Comparison of ENCODE assay signal across 34 cellular contexts in the genomic region with DNA sequence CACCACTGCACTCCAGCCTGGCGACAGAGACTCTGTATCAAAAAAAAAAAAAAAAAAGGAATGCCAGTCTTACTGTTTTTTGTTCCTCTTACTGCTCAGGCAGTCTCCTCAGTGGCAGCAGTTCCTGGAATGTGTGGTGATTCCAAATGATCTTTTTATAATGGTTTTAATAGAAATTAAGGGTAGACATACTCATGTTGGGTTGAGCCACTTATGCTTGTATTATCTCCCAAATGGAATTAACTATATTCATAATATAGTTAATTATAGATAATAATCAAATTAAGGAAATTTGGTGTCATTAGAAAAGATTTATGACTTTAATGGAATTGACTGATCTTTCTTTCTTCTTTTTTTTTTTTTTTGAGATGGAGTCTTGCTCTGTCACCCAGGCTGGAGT.
"Had no signal": no experiment of that assay in that cellular context is flagged by ENCODE, and none has a peak within 500 bp of the region (broad histone marks: within the 10 kb centered on the region; RNA-seq: fewer than 3 reads in every experiment).

No MANE protein-coding gene starts in this region.

- H3K4me3 Mint-ChIP-seq: activated B cell treated with CpG ODN at 0.5 μM for 24 hours; activated CD8-positive, alpha-beta T cell treated with anti-CD3 and anti-CD28 coated beads for 36 hours; activated naive CD4-positive, alpha-beta T cell treated with anti-CD3 and anti-CD28 coated beads for 36 hours; activated naive CD4-positive, alpha-beta T cell treated with anti-CD3 and anti-CD28 coated beads, Interleukin-2, amount 50 U/mL, for 24 hours; activated naive CD8-positive, alpha-beta T cell treated with anti-CD3 and anti-CD28 coated beads for 36 hours; activated naive CD8-positive, alpha-beta T cell treated with anti-CD3 and anti-CD28 coated beads, Interleukin-2, amount 50 U/mL, for 24 hours; activated T-cell treated with anti-CD3 and anti-CD28 coated beads, Interleukin-2, amount 50 U/mL, for 4 hours; activated T-helper 1 cell treated with anti-CD3 and anti-CD28 coated beads, Interleukin-12 subunit alpha, Interleukin-12 subunit beta, Interleukin-2, Interleukin-4 antibody, amounts not matched to agents 30 ng/mL and 10 ng/mL and 1 ng/mL, durations not matched to agents 14 hours and 24 hours and 36 hours; effector memory CD8-positive, alpha-beta T cell; T-helper 17 cell; T-helper 2 cell treated with Interferon-gamma antibody and Interleukin-4, amounts not matched to agents 5 μg/mL and 100 μg/mL, for 36 hours had no signal

- H3K27me3 ChIP-seq: adrenal gland, body of pancreas, colonic mucosa, esophagus muscularis mucosa, gastrocnemius medialis had no signal

- H3K9me3 ChIP-seq: adrenal gland, body of pancreas, colonic mucosa, gastrocnemius medialis had no signal

- H3K9me3 Mint-ChIP-seq: activated B cell treated with CpG ODN at 0.5 μM for 24 hours; activated naive CD4-positive, alpha-beta T cell treated with anti-CD3 and anti-CD28 coated beads, Interleukin-2, amount 50 U/mL, for 24 hours; effector memory CD8-positive, alpha-beta T cell had no signal

- H3K27ac ChIP-seq: adrenal gland, body of pancreas, colonic mucosa, dorsolateral prefrontal cortex, esophagus muscularis mucosa, foreskin keratinocyte, gastrocnemius medialis, heart left ventricle, WERI-Rb-1 had no signal

- H3K27ac Mint-ChIP-seq: activated B cell treated with CpG ODN at 0.5 μM for 24 hours; activated CD8-positive, alpha-beta T cell treated with anti-CD3 and anti-CD28 coated beads for 36 hours; activated naive CD4-positive, alpha-beta T cell treated with anti-CD3 and anti-CD28 coated beads for 36 hours; activated naive CD4-positive, alpha-beta T cell treated with anti-CD3 and anti-CD28 coated beads, Interleukin-2, amount 50 U/mL, for 24 hours; activated naive CD8-positive, alpha-beta T cell treated with anti-CD3 and anti-CD28 coated beads for 36 hours; activated naive CD8-positive, alpha-beta T cell treated with anti-CD3 and anti-CD28 coated beads, Interleukin-2, amount 50 U/mL, for 24 hours; activated T-helper 1 cell treated with anti-CD3 and anti-CD28 coated beads, Interleukin-12 subunit alpha, Interleukin-12 subunit beta, Interleukin-2, Interleukin-4 antibody, amounts not matched to agents 30 ng/mL and 10 ng/mL and 1 ng/mL, durations not matched to agents 14 hours and 24 hours and 36 hours; activated T-helper 2 cell treated with anti-CD3 and anti-CD28 coated beads, Interferon-gamma antibody, Interleukin-2, Interleukin-4, amounts not matched to agents 10 μg/mL and 5 μg/mL and 100 μg/mL, durations not matched to agents 14 hours and 24 hours and 36 hours; T-helper 17 cell; T-helper 2 cell treated with Interferon-gamma antibody and Interleukin-4, amounts not matched to agents 5 μg/mL and 100 μg/mL, for 36 hours had no signal

- H3K4me3 ChIP-seq: adrenal gland, body of pancreas, colonic mucosa, dorsolateral prefrontal cortex, esophagus muscularis mucosa, gastrocnemius medialis, heart left ventricle had no signal

- H3K27me3 Mint-ChIP-seq: activated B cell treated with CpG ODN at 0.5 μM for 24 hours; activated CD8-positive, alpha-beta T cell treated with anti-CD3 and anti-CD28 coated beads for 36 hours; activated naive CD4-positive, alpha-beta T cell treated with anti-CD3 and anti-CD28 coated beads, Interleukin-2, amount 50 U/mL, for 24 hours; activated naive CD8-positive, alpha-beta T cell treated with anti-CD3 and anti-CD28 coated beads for 36 hours; activated naive CD8-positive, alpha-beta T cell treated with anti-CD3 and anti-CD28 coated beads, Interleukin-2, amount 50 U/mL, for 24 hours; effector memory CD8-positive, alpha-beta T cell; T-helper 17 cell had no signal

- DNase-seq: activated B cell treated with CpG ODN at 0.5 μM for 24 hours; activated CD4-positive, alpha-beta T cell treated with anti-CD3 and anti-CD28 coated beads for 48 hours; activated CD4-positive, alpha-beta T cell treated with anti-CD3 and anti-CD28 coated beads, Interleukin-2, amount 50 U/mL, for 1 hour; activated CD4-positive, alpha-beta T cell treated with anti-CD3 and anti-CD28 coated beads, Interleukin-2, amount 50 U/mL, for 48 hours; activated CD8-positive, alpha-beta memory T cell treated with anti-CD3 and anti-CD28 coated beads for 24 hours; activated CD8-positive, alpha-beta T cell treated with anti-CD3 and anti-CD28 coated beads for 36 hours; activated effector memory CD4-positive, alpha-beta T cell treated with anti-CD3 and anti-CD28 coated beads, Interleukin-2, amount 50 U/mL, for 16 hours; activated naive CD4-positive, alpha-beta T cell treated with anti-CD3 and anti-CD28 coated beads for 36 hours; activated naive CD8-positive, alpha-beta T cell treated with anti-CD3 and anti-CD28 coated beads for 36 hours; activated naive CD8-positive, alpha-beta T cell treated with anti-CD3 and anti-CD28 coated beads, Interleukin-2, amount 50 U/mL, for 24 hours; activated T-cell treated with anti-CD3 and anti-CD28 coated beads, Interleukin-2, amount 50 U/mL, for 4 hours; adrenal gland; amygdala; aorta; body of pancreas; cerebellar nuclear complex; colonic mucosa; effector memory CD8-positive, alpha-beta T cell; erythroblast; foreskin keratinocyte; gastrocnemius medialis; glutamatergic neuron; heart left ventricle; T-helper 1 cell; T-helper 17 cell; T1000; WERI-Rb-1 had no signal

- ATAC-seq: activated CD4-positive, CD25-positive, alpha-beta regulatory T cell treated with anti-CD3 and anti-CD28 coated beads, Interleukin-2, amount 50 U/mL, for 24 hours; activated CD8-positive, alpha-beta T cell treated with anti-CD3 and anti-CD28 coated beads for 36 hours; activated naive CD8-positive, alpha-beta T cell treated with anti-CD3 and anti-CD28 coated beads, Interleukin-2, amount 50 U/mL, for 24 hours; activated T-cell treated with anti-CD3 and anti-CD28 coated beads, Interleukin-2, amount 50 U/mL, for 4 hours; body of pancreas; effector memory CD8-positive, alpha-beta T cell; foreskin keratinocyte; gastrocnemius medialis; heart left ventricle; T-helper 17 cell had no signal

- H3K36me3 ChIP-seq: adrenal gland, colonic mucosa, esophagus muscularis mucosa, gastrocnemius medialis, heart left ventricle, WERI-Rb-1 had no signal

- H3K4me1 ChIP-seq: adrenal gland, colonic mucosa, foreskin keratinocyte, gastrocnemius medialis, heart left ventricle had no signal
